ENCODE assay signal across 2 cellular contexts in genomic region chr15:70714575-70714974, GRCh38.
A peak's percentile ranks its signal among the peaks of the same experiment; 100 is the strongest.
TF ChIP-seq lines count a peak whose summit lies in the region.

No MANE protein-coding gene starts in this region.

TF ChIP-seq in HEK293, 187 proteins besides CTCF, POLR2A, EP300 and RAD21:
- peak; percentile 61 for TF ChIP-seq PRDM6 (tag by site-specific recombination; IDR thresholded peaks at IDR 0.05)
- no peak for TF ChIP-seq ZBTB6 (tag by site-specific recombination; IDR thresholded peaks at IDR 0.05)
- TF ChIP-seq ZNF239 (tag by site-specific recombination; IDR thresholded peaks at IDR 0.05), result no peak
- TF ChIP-seq, protein P1, sequence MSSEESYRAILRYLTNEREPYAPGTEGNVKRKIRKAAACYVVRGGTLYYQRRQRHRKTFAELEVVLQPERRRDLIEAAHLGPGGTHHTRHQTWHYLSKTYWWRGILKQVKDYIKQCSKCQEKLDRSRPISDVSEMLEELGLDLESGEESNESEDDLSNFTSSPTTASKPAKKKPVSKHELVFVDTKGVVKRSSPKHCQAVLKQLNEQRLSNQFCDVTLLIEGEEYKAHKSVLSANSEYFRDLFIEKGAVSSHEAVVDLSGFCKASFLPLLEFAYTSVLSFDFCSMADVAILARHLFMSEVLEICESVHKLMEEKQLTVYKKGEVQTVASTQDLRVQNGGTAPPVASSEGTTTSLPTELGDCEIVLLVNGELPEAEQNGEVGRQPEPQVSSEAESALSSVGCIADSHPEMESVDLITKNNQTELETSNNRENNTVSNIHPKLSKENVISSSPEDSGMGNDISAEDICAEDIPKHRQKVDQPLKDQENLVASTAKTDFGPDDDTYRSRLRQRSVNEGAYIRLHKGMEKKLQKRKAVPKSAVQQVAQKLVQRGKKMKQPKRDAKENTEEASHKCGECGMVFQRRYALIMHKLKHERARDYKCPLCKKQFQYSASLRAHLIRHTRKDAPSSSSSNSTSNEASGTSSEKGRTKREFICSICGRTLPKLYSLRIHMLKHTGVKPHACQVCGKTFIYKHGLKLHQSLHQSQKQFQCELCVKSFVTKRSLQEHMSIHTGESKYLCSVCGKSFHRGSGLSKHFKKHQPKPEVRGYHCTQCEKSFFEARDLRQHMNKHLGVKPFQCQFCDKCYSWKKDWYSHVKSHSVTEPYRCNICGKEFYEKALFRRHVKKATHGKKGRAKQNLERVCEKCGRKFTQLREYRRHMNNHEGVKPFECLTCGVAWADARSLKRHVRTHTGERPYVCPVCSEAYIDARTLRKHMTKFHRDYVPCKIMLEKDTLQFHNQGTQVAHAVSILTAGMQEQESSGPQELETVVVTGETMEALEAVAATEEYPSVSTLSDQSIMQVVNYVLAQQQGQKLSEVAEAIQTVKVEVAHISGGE (tag by site-specific recombination; conservative IDR thresholded peaks at IDR 0.05; ENCODE audit: low read depth), result no peak
- TF ChIP-seq HOXD13 (CRISPR knock-in tag; IDR thresholded peaks at IDR 0.05; ENCODE audit: borderline replicate concordance), result no peak
- 0 out of 2 replicates have a peak, but pooled peaks have one; percentile 26 for TF ChIP-seq WT1 (tag by site-specific recombination; IDR thresholded peaks at IDR 0.05)

TF ChIP-seq in SK-N-SH, 30 proteins besides CTCF, POLR2A, EP300 and RAD21 (continued from another document):
- TF ChIP-seq ZBTB33 (IDR thresholded peaks at IDR 0.05; ENCODE audit: borderline replicate concordance, low read depth) (no peak), NFIC (IDR thresholded peaks at IDR 0.05; ENCODE audit: borderline replicate concordance) (no peak), FOXM1 (IDR thresholded peaks at IDR 0.05; ENCODE audit: low read depth) (no peak), RXRA (IDR thresholded peaks at IDR 0.05; ENCODE audit: borderline replicate concordance, low read depth) (no peak), MXI1 (IDR thresholded peaks at IDR 0.05; ENCODE audit: low read depth, low read length) (no peak)
- TF ChIP-seq, protein P2, sequence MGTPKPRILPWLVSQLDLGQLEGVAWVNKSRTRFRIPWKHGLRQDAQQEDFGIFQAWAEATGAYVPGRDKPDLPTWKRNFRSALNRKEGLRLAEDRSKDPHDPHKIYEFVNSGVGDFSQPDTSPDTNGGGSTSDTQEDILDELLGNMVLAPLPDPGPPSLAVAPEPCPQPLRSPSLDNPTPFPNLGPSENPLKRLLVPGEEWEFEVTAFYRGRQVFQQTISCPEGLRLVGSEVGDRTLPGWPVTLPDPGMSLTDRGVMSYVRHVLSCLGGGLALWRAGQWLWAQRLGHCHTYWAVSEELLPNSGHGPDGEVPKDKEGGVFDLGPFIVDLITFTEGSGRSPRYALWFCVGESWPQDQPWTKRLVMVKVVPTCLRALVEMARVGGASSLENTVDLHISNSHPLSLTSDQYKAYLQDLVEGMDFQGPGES (IDR thresholded peaks at IDR 0.05; ENCODE audit: low read depth, low read length), result no peak
